13 cellular contexts compared by ENCODE assay signal in the genomic region with DNA sequence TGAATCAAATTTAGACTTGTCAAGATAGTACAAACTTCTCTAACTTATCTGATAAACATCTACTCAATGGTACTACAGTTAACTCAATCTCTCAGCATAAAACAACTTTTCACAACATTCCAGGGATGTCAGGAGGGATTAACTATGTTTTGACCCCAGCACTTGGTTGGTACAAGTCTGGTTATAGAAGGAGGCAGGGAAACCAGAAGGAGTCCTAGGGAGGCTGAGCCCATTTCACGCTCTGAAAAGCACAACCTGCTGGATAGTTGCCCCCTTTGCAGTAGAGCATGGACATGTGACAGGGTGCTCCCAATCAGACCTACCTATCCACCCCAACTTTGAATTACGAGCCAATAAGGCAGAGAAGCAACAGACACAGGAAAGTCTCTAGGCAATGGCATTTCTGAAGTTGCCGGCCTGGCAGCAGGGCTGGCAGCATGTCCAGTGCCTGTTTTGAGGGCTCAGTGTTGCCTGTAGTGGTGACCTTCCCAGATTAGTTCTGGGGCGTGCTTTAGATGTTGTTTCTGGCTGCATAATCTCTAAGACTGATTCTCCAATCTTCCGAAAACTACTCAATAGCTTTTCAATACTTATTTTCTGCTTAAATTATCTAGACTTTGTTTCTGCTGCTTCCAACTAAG. TPM values are rescaled to one million over a fixed set of nuclear protein-coding genes. Genes with fewer than 3 reads are reported as not detected.
DNase-seq lines count a peak whose midpoint lies in the region; ATAC-seq and TF ChIP-seq lines count a peak whose summit lies in the region.
"Had no signal": no experiment of that assay in that cellular context is flagged by ENCODE, and none has a peak within 500 bp of the region (broad histone marks: within the 10 kb centered on the region; RNA-seq: fewer than 3 reads in every experiment).

No MANE protein-coding gene starts in this region.

- H3K9me3 Mint-ChIP-seq in stimulated activated memory B cell treated with anti-CD40 and anti-IgM and Interleukin-4, amounts not matched to agents 10 μg/mL and 1 μg/mL and 100 μg/mL, for 72 hours, result no peaks in the 10 kb centered on the region

- CTCF ChIA-PET in SK-N-SH (lab: Yijun Ruan, JAX), result interaction anchor here (2.1 kb wide), 1 partner anchor 24 kb away, joined by 5 read pairs; no protein-coding TSS in a partner anchor

- H3K27me3 Mint-ChIP-seq in stimulated activated memory B cell treated with anti-CD40 and anti-IgM and Interleukin-4, amounts not matched to agents 10 μg/mL and 1 μg/mL and 100 μg/mL, for 72 hours, result no peaks in the 10 kb centered on the region
- H3K27me3 Mint-ChIP-seq: progenitor cell of endocrine pancreas had no signal

- H3K4me2 ChIP-seq in SK-N-SH (no peak overlapping the region), Karpas-422 (ENCODE audit: low read depth, low read length, poor library complexity, severe bottlenecking) (no peak overlapping the region)

- no peaks in the 10 kb centered on the region for H3K36me3 Mint-ChIP-seq in stimulated activated memory B cell treated with anti-CD40 and anti-IgM and Interleukin-4, amounts not matched to agents 10 μg/mL and 1 μg/mL and 100 μg/mL, for 72 hours

- peaks cover 7% of the 10 kb centered on the region for H3F3A ChIP-seq in SK-N-SH (replicated peaks; ENCODE audit: insufficient read depth)

- peak overlapping the region; percentile 84 for H3K27ac Mint-ChIP-seq in stimulated activated memory B cell treated with anti-CD40 and anti-IgM and Interleukin-4, amounts not matched to agents 10 μg/mL and 1 μg/mL and 100 μg/mL, for 72 hours
- H3K27ac Mint-ChIP-seq: progenitor cell of endocrine pancreas had no signal

- peaks cover 32% of the 10 kb centered on the region for H3K4me1 Mint-ChIP-seq in stimulated activated memory B cell treated with anti-CD40 and anti-IgM and Interleukin-4, amounts not matched to agents 10 μg/mL and 1 μg/mL and 100 μg/mL, for 72 hours

- H3K27ac ChIP-seq in SK-N-SH (ENCODE audit: low read depth in 2 of 2, low read length in 1 of 2) (peak overlapping the region; percentile 46 to 59; a peak in 3 of 4 replicates), Karpas-422 (ENCODE audit: low read length) (no peak overlapping the region)

- in situ Hi-C loops in G401 (cut with HindIII; ENCODE audit: low sequenced_read_pairs), result no loop called here

- H3K27me3 ChIP-seq in SK-N-SH (ENCODE audit: insufficient read depth) (no peaks in the 10 kb centered on the region), Karpas-422 (ENCODE audit: low read length) (no peaks in the 10 kb centered on the region)
- H3K27me3 ChIP-seq: esophagus muscularis mucosa had no signal

- no peaks in the 10 kb centered on the region for H3K9me3 ChIP-seq in SK-N-SH
- H3K9me3 ChIP-seq in Karpas-422 (ENCODE audit: low read length), result no peaks in the 10 kb centered on the region
- H3K9me3 ChIP-seq: esophagus muscularis mucosa had no signal

- H3K79me2 ChIP-seq in SK-N-SH (ENCODE audit: insufficient read depth) (no peaks in the 10 kb centered on the region), Karpas-422 (ENCODE audit: low read length) (no peaks in the 10 kb centered on the region)

- H3K36me3 ChIP-seq in SK-N-SH (replicated peaks in 1 of 2; ENCODE audit: control insufficient read depth in 1 of 2, insufficient read depth in 2 of 2, low read length in 1 of 2), result no peaks in the 10 kb centered on the region
- H3K36me3 ChIP-seq in Karpas-422 (ENCODE audit: insufficient read depth, low read length), result no peaks in the 10 kb centered on the region
- H3K36me3 ChIP-seq: esophagus muscularis mucosa had no signal

- peaks cover 0 to 4% of the 10 kb centered on the region in 2 experiments; a peak in 1 of 4 replicates for H3K4me1 ChIP-seq in SK-N-SH (ENCODE audit: control insufficient read depth in 1 of 2, insufficient read depth in 2 of 2, low read depth in 1 of 2, low read length in 1 of 2)
- H3K4me1 ChIP-seq in Karpas-422 (ENCODE audit: low read length), result peaks cover 20% of the 10 kb centered on the region

- POLR2A ChIA-PET in SK-N-SH (lab: Yijun Ruan, JAX), result no interaction called here

- 82% methylated on average over 5 of the region's 5 CpGs for WGBS in SK-N-SH (ENCODE audit: low lambda C conversion rate)

- no peaks in the 10 kb centered on the region for H4K20me1 ChIP-seq in SK-N-SH (ENCODE audit: insufficient read depth)
- no peaks in the 10 kb centered on the region for H4K20me1 ChIP-seq in Karpas-422 (ENCODE audit: insufficient read depth, low read depth, low read length)

- H3K9me2 ChIP-seq in SK-N-SH (no peaks in the 10 kb centered on the region), Karpas-422 (replicated peaks; ENCODE audit: insufficient read depth, low read length) (no peaks in the 10 kb centered on the region)

- TF ChIP-seq CTCF in SK-N-SH (IDR thresholded peaks at IDR 0.05), result no peak

- no peak for ATAC-seq in stimulated activated memory B cell treated with anti-CD40 and anti-IgM and Interleukin-4, amounts not matched to agents 10 μg/mL and 1 μg/mL and 100 μg/mL, for 72 hours

- H3K4me3 Mint-ChIP-seq in stimulated activated memory B cell treated with anti-CD40 and anti-IgM and Interleukin-4, amounts not matched to agents 10 μg/mL and 1 μg/mL and 100 μg/mL, for 72 hours, result no peak overlapping the region

- no peak for TF ChIP-seq EP300 in SK-N-SH (IDR thresholded peaks at IDR 0.05; ENCODE audit: borderline replicate concordance in 1 of 2, low read depth in 1 of 2, low read length in 1 of 2)

- H3K9ac ChIP-seq in SK-N-SH, result no peak overlapping the region
- H3K9ac ChIP-seq in Karpas-422 (ENCODE audit: low read length), result no peak overlapping the region

- no peak for TF ChIP-seq RAD21 in SK-N-SH (IDR thresholded peaks at IDR 0.05; ENCODE audit: low read length)

- H3K4me3 ChIP-seq in SK-N-SH (ENCODE audit: low read depth in 2 of 2, low read length in 1 of 2) (no peak overlapping the region), Karpas-422 (ENCODE audit: low read length) (no peak overlapping the region)
- H3K4me3 ChIP-seq: esophagus muscularis mucosa had no signal

- peak; percentile 60 for DNase-seq in G401 (ENCODE audit: low spot score)
- DNase-seq in SK-N-SH, result no peak
- peak; percentile 16 for DNase-seq in hepatic stellate cell (ENCODE audit: low spot score)
- DNase-seq in Ammon's horn (ENCODE audit: low spot score), result no peak
- DNase-seq in mesenteric fat pad (ENCODE audit: low spot score), result no peak
- DNase-seq in GM19240 (ENCODE audit: insufficient read length, low spot score), result no peak
- DNase-seq in Karpas-422, result no peak
- DNase-seq: DMS79 treated with DMSO at 0.1 percent for 48 hours, NCI-H2081 treated with DMSO at 0.1 percent for 48 hours had no signal

- H2AFZ ChIP-seq in SK-N-SH (ENCODE audit: low read depth), result peak overlapping the region; percentile 49; the same call in 1 of the 2 replicates
- no peak overlapping the region for H2AFZ ChIP-seq in Karpas-422 (ENCODE audit: low read length)

TF ChIP-seq in SK-N-SH, 30 proteins besides CTCF, POLR2A, EP300 and RAD21:
- TF ChIP-seq, protein P1, sequence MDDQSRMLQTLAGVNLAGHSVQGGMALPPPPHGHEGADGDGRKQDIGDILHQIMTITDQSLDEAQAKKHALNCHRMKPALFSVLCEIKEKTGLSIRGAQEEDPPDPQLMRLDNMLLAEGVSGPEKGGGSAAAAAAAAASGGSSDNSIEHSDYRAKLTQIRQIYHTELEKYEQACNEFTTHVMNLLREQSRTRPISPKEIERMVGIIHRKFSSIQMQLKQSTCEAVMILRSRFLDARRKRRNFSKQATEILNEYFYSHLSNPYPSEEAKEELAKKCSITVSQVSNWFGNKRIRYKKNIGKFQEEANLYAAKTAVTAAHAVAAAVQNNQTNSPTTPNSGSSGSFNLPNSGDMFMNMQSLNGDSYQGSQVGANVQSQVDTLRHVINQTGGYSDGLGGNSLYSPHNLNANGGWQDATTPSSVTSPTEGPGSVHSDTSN (IDR thresholded peaks at IDR 0.05), result peak; percentile 31; the same call in 1 of the 2 replicates
- no peak for TF ChIP-seq RXRA (IDR thresholded peaks at IDR 0.05; ENCODE audit: borderline replicate concordance, low read depth)

RNA-seq across cellular contexts. Expression of a gene that starts 8.2 kb away (rescaled TPM):
- not detected in 2 replicates for total RNA-seq in G401 (2014; rRNA removed; shearing (Covaris generic))
- not detected in 2 replicates for polyA plus RNA-seq in SK-N-SH (2012; rRNA removed)
- not detected in 2 replicates for polyA plus RNA-seq in SK-N-SH (2012; cell fraction: cytosol; rRNA removed)
- not detected in 2 replicates for polyA plus RNA-seq in SK-N-SH (2012; cell fraction: nucleus; rRNA removed)
- not detected for total RNA-seq in mesenteric fat pad
- total RNA-seq in Karpas-422 (2014; rRNA removed; shearing (Covaris generic); ENCODE audit: low replicate concordance), result not detected in 2 replicates
- total RNA-seq: progenitor cell of endocrine pancreas had no signal
- polyA plus RNA-seq: thymus had no signal

RNA-seq across cellular contexts. Expression of a gene that starts 28.8 kb away (rescaled TPM):
- 80.7 and 94.5 TPM in 2 replicates for total RNA-seq in G401 (2014; rRNA removed; shearing (Covaris generic))
- polyA plus RNA-seq in SK-N-SH (2012; rRNA removed), result 14.9 and 19.6 TPM in 2 replicates
- 23.0 and 27.7 TPM in 2 replicates for polyA plus RNA-seq in SK-N-SH (2012; cell fraction: cytosol; rRNA removed)
- polyA plus RNA-seq in SK-N-SH (2012; cell fraction: nucleus; rRNA removed), result 8.2 and 18.5 TPM in 2 replicates
- 97.7 TPM for total RNA-seq in mesenteric fat pad
- total RNA-seq in Karpas-422 (2014; rRNA removed; shearing (Covaris generic); ENCODE audit: low replicate concordance), result 58.4 and 161 TPM in 2 replicates

RNA-seq across cellular contexts. Expression of a gene that starts 31.9 kb away (rescaled TPM):
- total RNA-seq in G401 (2014; rRNA removed; shearing (Covaris generic)), result 37.3 and 78.2 TPM in 2 replicates
- polyA plus RNA-seq in SK-N-SH (2012; rRNA removed), result 20.9 and 21.3 TPM in 2 replicates
- polyA plus RNA-seq in SK-N-SH (2012; cell fraction: cytosol; rRNA removed), result 23.4 and 27.2 TPM in 2 replicates
- 10.1 and 15.3 TPM in 2 replicates for polyA plus RNA-seq in SK-N-SH (2012; cell fraction: nucleus; rRNA removed)
- total RNA-seq in mesenteric fat pad, result 30.1 TPM
- 18.8 and 33.8 TPM in 2 replicates for total RNA-seq in Karpas-422 (2014; rRNA removed; shearing (Covaris generic); ENCODE audit: low replicate concordance)

Comparison
In these comparisons a context has a peak if more than half of its experiments do, and no peak if none do; other contexts are left out.
1. DNase-seq: peak in G401 (single experiment) and hepatic stellate cell (single experiment); none in SK-N-SH (single experiment), Ammon's horn (single experiment), mesenteric fat pad (single experiment), GM19240 (single experiment) and Karpas-422 (single experiment).